In genomic region chr15:26294062-26294689, GRCh38 we compare ENCODE assay signal across 16 cellular contexts.
DNase-seq lines count a peak whose midpoint lies in the region; ATAC-seq, FAIRE-seq and TF ChIP-seq lines count a peak whose summit lies in the region.
"Had no signal": no experiment of that assay in that cellular context is flagged by ENCODE, and none has a peak within 500 bp of the region (broad histone marks: within the 10 kb centered on the region; RNA-seq: fewer than 3 reads in every experiment).

No MANE protein-coding gene starts in this region.

- H2AFZ ChIP-seq in GM23338, result peak overlapping the region; percentile 40; the same call in 1 of the 2 replicates
- peak overlapping the region; percentile 36 for H2AFZ ChIP-seq in neural progenitor cell (replicated peaks)

- no peaks in the 10 kb centered on the region for H3K79me2 ChIP-seq in GM23338 (replicated peaks; ENCODE audit: insufficient read depth)
- H3K79me2 ChIP-seq in neural progenitor cell (ENCODE audit: low read depth), result no peaks in the 10 kb centered on the region

- no peak overlapping the region for H3K9ac ChIP-seq in neural progenitor cell

- intact Hi-C loops in heart left ventricle (cut with DNase I), result loop anchor here in 5 of 10 donors (2.0 to 10.0 kb wide), 4 partner anchors 561 to 571 kb away; partner anchors contain the start of gene GABRA5 (in 2 of the 5)

- H3K36me3 Mint-ChIP-seq in GM23338 (ENCODE audit: low read depth), result peaks cover 26% of the 10 kb centered on the region
- H3K36me3 Mint-ChIP-seq in neural progenitor cell, result no peaks in the 10 kb centered on the region

- H3K9me3 ChIP-seq in heart left ventricle, result peaks cover 0 to 8% (median 0%) of the 10 kb centered on the region in 12 donors
- no peaks in the 10 kb centered on the region for H3K9me3 ChIP-seq in neural progenitor cell (ENCODE audit: low read depth)

- H3K27me3 Mint-ChIP-seq in GM23338 (ENCODE audit: insufficient read depth, low read depth, poor library complexity), result peaks cover 7% of the 10 kb centered on the region
- H3K27me3 Mint-ChIP-seq in neural progenitor cell (ENCODE audit: insufficient read depth, low read depth), result no peaks in the 10 kb centered on the region
- H3K27me3 Mint-ChIP-seq: IgD-negative memory B cell had no signal

- peak; percentile 99 for ATAC-seq in GM23338
- peak; percentile 91 to 96 (median 94) for ATAC-seq in heart left ventricle
- no peak for ATAC-seq in omental fat pad (ENCODE audit: low FRiP score)

- no peaks in the 10 kb centered on the region for H3K9me2 ChIP-seq in GM23338 (ENCODE audit: insufficient read depth)

- no peaks in the 10 kb centered on the region for H4K20me1 ChIP-seq in GM23338 (replicated peaks; ENCODE audit: insufficient read depth)
- no peaks in the 10 kb centered on the region for H4K20me1 ChIP-seq in neural progenitor cell (ENCODE audit: low read depth)

- H3K9me3 Mint-ChIP-seq in GM23338 (peaks cover 29% of the 10 kb centered on the region), neural progenitor cell (peaks cover 9% of the 10 kb centered on the region)
- H3K9me3 Mint-ChIP-seq: activated naive CD4-positive, alpha-beta T cell treated with anti-CD3 and anti-CD28 coated beads for 36 hours; neural crest cell had no signal

- H3F3A ChIP-seq in GM23338 (replicated peaks; ENCODE audit: low read depth) (no peaks in the 10 kb centered on the region), neural progenitor cell (ENCODE audit: low read depth) (no peaks in the 10 kb centered on the region)

- TF ChIP-seq CTCF in GM23338 (conservative IDR thresholded peaks at IDR 0.05; ENCODE audit: low read depth in 2 of 2), result peak; percentile 48 to 67
- TF ChIP-seq CTCF in heart left ventricle (IDR thresholded peaks at IDR 0.05), result peak in 11 of 12 donors; percentile 13 to 57 (median 35)
- peak; percentile 37 for TF ChIP-seq CTCF in neural progenitor cell (IDR thresholded peaks at IDR 0.05)
- no peak for TF ChIP-seq CTCF in omental fat pad (IDR thresholded peaks at IDR 0.05)

- TF ChIP-seq POLR2A in heart left ventricle (IDR thresholded peaks at IDR 0.05), result no peak

- H3K4me2 ChIP-seq in GM23338, result no peak overlapping the region
- H3K4me2 ChIP-seq in neural progenitor cell, result no peak overlapping the region

- no peak overlapping the region for H3K4me3 ChIP-seq in GM23338
- no peak overlapping the region for H3K4me3 ChIP-seq in heart left ventricle
- H3K4me3 ChIP-seq in neural progenitor cell, result no peak overlapping the region

- no peak overlapping the region for H3K27ac Mint-ChIP-seq in GM23338
- H3K27ac Mint-ChIP-seq in neural progenitor cell, result no peak overlapping the region
- H3K27ac Mint-ChIP-seq: activated naive CD4-positive, alpha-beta T cell treated with anti-CD3 and anti-CD28 coated beads for 36 hours had no signal

- H3K4me3 Mint-ChIP-seq in GM23338, result no peak overlapping the region
- H3K4me3 Mint-ChIP-seq in neural progenitor cell, result no peak overlapping the region
- H3K4me3 Mint-ChIP-seq: activated naive CD4-positive, alpha-beta T cell treated with anti-CD3 and anti-CD28 coated beads for 36 hours; IgD-negative memory B cell; neural crest cell had no signal

- no peak for FAIRE-seq in urothelium cell line (lab: Jason Lieb, UNC)
- FAIRE-seq: astrocyte, frontal cortex had no signal

- H3K4me1 Mint-ChIP-seq in GM23338 (peaks cover 26% of the 10 kb centered on the region), neural progenitor cell (peaks cover 10% of the 10 kb centered on the region)
- H3K4me1 Mint-ChIP-seq: IgD-negative memory B cell, neural crest cell had no signal

- H3K27me3 ChIP-seq in GM23338 (ENCODE audit: insufficient read depth) (no peaks in the 10 kb centered on the region), heart left ventricle (no peaks in the 10 kb centered on the region), neural progenitor cell (no peaks in the 10 kb centered on the region)

- H3K27ac ChIP-seq in GM23338 (ENCODE audit: low read depth), result no peak overlapping the region
- H3K27ac ChIP-seq in heart left ventricle, result no peak overlapping the region
- H3K27ac ChIP-seq in neural progenitor cell, result no peak overlapping the region

- no peaks in the 10 kb centered on the region for H3K36me3 ChIP-seq in GM23338 (ENCODE audit: insufficient read depth)
- H3K36me3 ChIP-seq in heart left ventricle, result no peaks in the 10 kb centered on the region
- no peaks in the 10 kb centered on the region for H3K36me3 ChIP-seq in neural progenitor cell

- DNase-seq in GM23338 (ENCODE audit: low spot score), result peak; percentile 73
- DNase-seq in NCI-H69 (lab: John Stamatoyannopoulos, UW), result peak; percentile 89
- DNase-seq in heart left ventricle, result peak in 4 of 5 donors; percentile 31 to 71 (median 54)
- peak; percentile 53 for DNase-seq in neural progenitor cell (ENCODE audit: low spot score)
- DNase-seq in NCI-H1930 (lab: John Stamatoyannopoulos, UW), result no peak
- DNase-seq in urothelium cell line (ENCODE audit: low spot score), result no peak
- DNase-seq in omental fat pad (ENCODE audit: low spot score), result no peak
- DNase-seq: activated CD4-positive, alpha-beta T cell treated with anti-CD3 and anti-CD28 coated beads, Interleukin-2, amount 50 U/mL, for 1 hour; activated naive CD4-positive, alpha-beta T cell treated with anti-CD3 and anti-CD28 coated beads for 36 hours; activated T-cell treated with anti-CD3 and anti-CD28 coated beads for 4 hours; Calu3; NCI-H2227 treated with DMSO at 0.1 percent for 48 hours had no signal

- WGBS in heart left ventricle, 4 donors, result 21 to 59% (median 29%) methylated on average over 2 to 5 of the region's 5 CpGs

- H3K4me1 ChIP-seq in GM23338 (ENCODE audit: insufficient read depth), result peaks cover 22% of the 10 kb centered on the region
- H3K4me1 ChIP-seq in heart left ventricle, result no peaks in the 10 kb centered on the region
- H3K4me1 ChIP-seq in neural progenitor cell, result peaks cover 10% of the 10 kb centered on the region

TF ChIP-seq in GM23338, 12 proteins besides CTCF, POLR2A, EP300 and RAD21 (continues in another document):
- TF ChIP-seq NANOG (IDR thresholded peaks at IDR 0.05; ENCODE audit: borderline replicate concordance), result no peak
- no peak for TF ChIP-seq REST (IDR thresholded peaks at IDR 0.05; ENCODE audit: unreplicated experiment)
- no peak for TF ChIP-seq CREB1 (CRISPR knock-in tag; IDR thresholded peaks at IDR 0.05; ENCODE audit: low read depth)
- TF ChIP-seq ZNF114 (CRISPR knock-in tag; IDR thresholded peaks at IDR 0.05), result no peak
- TF ChIP-seq POLR2AphosphoS5 (IDR thresholded peaks at IDR 0.05; ENCODE audit: low read depth), result no peak
- no peak for TF ChIP-seq ETS1 (IDR thresholded peaks at IDR 0.05)

Comparison
In these comparisons a context has a peak if more than half of its experiments do, and no peak if none do; other contexts are left out.
1. DNase-seq: peak in GM23338 (single experiment), NCI-H69 (single experiment), heart left ventricle (4 of 5) and neural progenitor cell (single experiment); none in NCI-H1930 (0 of 2), urothelium cell line (single experiment) and omental fat pad (single experiment).
2. CTCF ChIP-seq: peak in GM23338 (2 of 2), heart left ventricle (11 of 12) and neural progenitor cell (single experiment); none in omental fat pad (0 of 3).